In genomic region chr3:128432301-128432897, GRCh38 we compare ENCODE assay signal across 11 cellular contexts. TPM values are rescaled to one million over a fixed set of nuclear protein-coding genes. Genes with fewer than 3 reads are reported as not detected.
DNase-seq lines count a peak whose midpoint lies in the region; ATAC-seq and TF ChIP-seq lines count a peak whose summit lies in the region.
"Had no signal": no experiment of that assay in that cellular context is flagged by ENCODE, and none has a peak within 500 bp of the region (broad histone marks: within the 10 kb centered on the region; RNA-seq: fewer than 3 reads in every experiment).

No MANE protein-coding gene starts in this region.

- H3K27me3 ChIP-seq in right atrium auricular region (no peaks in the 10 kb centered on the region), psoas muscle (ENCODE audit: insufficient read depth in 3 of 3, low read length in 2 of 3) (peaks cover 0 to 29% (median 15%) of the 10 kb centered on the region in 3 donors)

- no peaks in the 10 kb centered on the region for H3K36me3 ChIP-seq in ES-I3 (ENCODE audit: insufficient read depth, low read length)
- H3K36me3 ChIP-seq in right atrium auricular region: no peaks in the 10 kb centered on the region
- no peaks in the 10 kb centered on the region for H3K36me3 ChIP-seq in psoas muscle (ENCODE audit: insufficient read depth in 1 of 2, low read depth in 1 of 2)

- H3K27ac ChIP-seq in right atrium auricular region (no peak overlapping the region), psoas muscle (no peak overlapping the region)

- H3K4me1 ChIP-seq in ES-I3 (ENCODE audit: insufficient read depth, low read length) (peaks cover 18% of the 10 kb centered on the region; the same call in 1 of the 2 replicates), right atrium auricular region (peaks cover 0 to 12% of the 10 kb centered on the region in 2 donors), psoas muscle (peaks cover 6% of the 10 kb centered on the region)

- no peaks in the 10 kb centered on the region for H3K9me3 ChIP-seq in ES-I3 (ENCODE audit: control insufficient read depth, insufficient read depth, low read length)
- no peaks in the 10 kb centered on the region for H3K9me3 ChIP-seq in right atrium auricular region
- H3K9me3 ChIP-seq in psoas muscle: no peaks in the 10 kb centered on the region

- WGBS in psoas muscle, 3 donors: 23 to 31% (median 28%) methylated on average over 25 to 33 of the region's 33 CpGs

- H3K9ac ChIP-seq in ES-I3 (ENCODE audit: low read depth, low read length): peak overlapping the region; percentile 28

- TF ChIP-seq CTCF in right atrium auricular region (IDR thresholded peaks at IDR 0.05) (no peak), psoas muscle (IDR thresholded peaks at IDR 0.05) (no peak)

- peak; percentile 47 to 84 for DNase-seq in NCI-H526 (lab: John Stamatoyannopoulos, UW)
- no peak for DNase-seq in right atrium auricular region (ENCODE audit: low spot score)
- DNase-seq in psoas muscle: peak in 1 of 2 donors; percentile 47
- DNase-seq in SIG-M5 treated with dmso at 0.1 percent for 504 hours (lab: John Stamatoyannopoulos, UW; ENCODE audit: unreplicated experiment): no peak
- DNase-seq in NCI-H446 (lab: John Stamatoyannopoulos, UW): no peak
- no peak for DNase-seq in NCI-H2081 treated with DMSO at 0.1 percent for 48 hours (lab: John Stamatoyannopoulos, UW)
- DNase-seq: stimulated activated CD4-positive, alpha-beta T cell treated with anti-CD3 and anti-CD28 coated beads, Interleukin-4, amount 100 ng/mL, for 1 hour had no signal

- intact Hi-C loops in psoas muscle (cut with DNase I): no loop called here

- ATAC-seq in psoas muscle (no peak), HG03039 (IDR thresholded peaks at IDR 0.05; ENCODE audit: unreplicated experiment) (no peak)

- peak overlapping the region; percentile 24 to 45 for H3K4me3 ChIP-seq in right atrium auricular region
- peak overlapping the region; percentile 56 for H3K4me3 ChIP-seq in psoas muscle

RNA-seq across cellular contexts. Expression of gene DNAJB8, which starts 34.3 kb away (rescaled TPM):
- total RNA-seq in right atrium auricular region: not detected
- not detected for total RNA-seq in psoas muscle
- not detected for polyA plus RNA-seq in psoas muscle
- total RNA-seq: LHCN-M2; T-helper 1 cell treated with Interleukin-12 subunit alpha and Interleukin-12 subunit beta and Interleukin-4 antibody, amounts not matched to agents 30 ng/mL and 1 ng/mL, for 36 hours had no signal

Comparison
In these comparisons a context has a peak if more than half of its experiments do, and no peak if none do; other contexts are left out.
1. DNase-seq: peak in NCI-H526 (2 of 2); none in right atrium auricular region (single experiment), SIG-M5 treated with dmso at 0.1 percent for 504 hours (single experiment), NCI-H446 (0 of 2) and NCI-H2081 treated with DMSO at 0.1 percent for 48 hours (single experiment).